In the genomic region with DNA sequence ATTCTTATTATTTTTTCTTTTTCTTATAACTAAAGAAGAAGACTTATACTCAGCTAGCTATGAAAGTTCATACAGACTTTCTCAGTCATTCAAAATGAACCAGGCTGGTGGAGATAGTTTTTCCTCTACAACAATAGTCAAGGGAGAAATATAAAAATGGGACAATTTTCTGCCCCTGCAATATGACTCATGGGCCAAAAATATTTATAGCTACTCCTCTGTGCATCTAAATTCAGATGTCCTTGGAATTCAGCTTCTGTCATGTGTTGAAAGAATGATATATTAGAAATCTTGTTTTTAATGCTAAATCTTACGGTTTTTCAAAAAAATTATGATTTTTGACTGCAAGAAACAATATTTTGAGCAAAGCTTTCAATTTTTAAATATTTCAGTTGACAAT, we compare ENCODE assay signal across 24 cellular contexts.
"Had no signal": no experiment of that assay in that cellular context is flagged by ENCODE, and none has a peak within 500 bp of the region (broad histone marks: within the 10 kb centered on the region; RNA-seq: fewer than 3 reads in every experiment).

No MANE protein-coding gene starts in this region.

- ATAC-seq: foreskin keratinocyte; gastroesophageal sphincter; heart left ventricle; left lobe of liver; naive thymus-derived CD4-positive, alpha-beta T cell; sciatic nerve; stimulated activated effector memory CD8-positive, alpha-beta T cell treated with anti-CD3 and anti-CD28 coated beads, Interleukin-12 subunit alpha, Interleukin-12 subunit beta, amount 100 ng/mL, for 72 hours had no signal

- H3K79me2 ChIP-seq: hepatocyte, parathyroid adenoma had no signal

- FAIRE-seq: kidney had no signal

- H2AFZ ChIP-seq: hepatocyte, neural progenitor cell, parathyroid adenoma had no signal

- H3K9ac ChIP-seq: neural progenitor cell, parathyroid adenoma had no signal

- H3K9me3 ChIP-seq: colonic mucosa, esophagus muscularis mucosa, gastroesophageal sphincter, heart left ventricle, right atrium auricular region, stomach, testis, tibial artery had no signal

- H3K36me3 ChIP-seq: colonic mucosa, esophagus muscularis mucosa, gastroesophageal sphincter, heart left ventricle, neural progenitor cell, right atrium auricular region, stomach, tibial artery had no signal

- H3K4me3 ChIP-seq: colonic mucosa, esophagus muscularis mucosa, gastroesophageal sphincter, heart left ventricle, hepatocyte, lung, neural progenitor cell, right atrium auricular region, stomach, testis, tibial artery had no signal

- H3K27ac ChIP-seq: colonic mucosa, epithelial cell of prostate, esophagus muscularis mucosa, foreskin keratinocyte, gastroesophageal sphincter, heart left ventricle, hepatocyte, neural progenitor cell, parathyroid adenoma, right atrium auricular region, stomach, testis, tibial artery had no signal

- H3K27me3 ChIP-seq: colonic mucosa, esophagus muscularis mucosa, foreskin keratinocyte, gastroesophageal sphincter, heart left ventricle, hepatocyte, neural progenitor cell, right atrium auricular region, stomach, testis, tibial artery had no signal

- H3K4me2 ChIP-seq: hepatocyte, neural progenitor cell had no signal

- DNase-seq: colonic mucosa; effector CD8-positive, alpha-beta T cell; endodermal cell; foreskin keratinocyte; heart left ventricle; kidney; naive thymus-derived CD4-positive, alpha-beta T cell; stimulated activated CD4-positive, alpha-beta T cell treated with anti-CD3 and anti-CD28 coated beads, Interleukin-2, amount 100 ng/mL, for 24 hours; stimulated activated CD4-positive, alpha-beta T cell treated with anti-CD3 and anti-CD28 coated beads, Interleukin-4, amount 100 ng/mL, for 24 hours; stimulated activated naive CD4-positive, alpha-beta T cell treated with Interleukin-2 at 50 U/mL for 16 hours; stomach; testis; tibial artery had no signal

- H3K4me1 ChIP-seq: colonic mucosa, esophagus muscularis mucosa, foreskin keratinocyte, gastroesophageal sphincter, heart left ventricle, neural progenitor cell, parathyroid adenoma, right atrium auricular region, stomach, testis, tibial artery had no signal
